In genomic region chr1:12514597-12514996, GRCh38 we compare ENCODE assay signal across 20 cellular contexts.
DNase-seq lines count a peak whose midpoint lies in the region; ATAC-seq and TF ChIP-seq lines count a peak whose summit lies in the region.
"Had no signal": no experiment of that assay in that cellular context is flagged by ENCODE, and none has a peak within 500 bp of the region (broad histone marks: within the 10 kb centered on the region; RNA-seq: fewer than 3 reads in every experiment).

No MANE protein-coding gene starts in this region.

- no peak overlapping the region for H3K4me3 Mint-ChIP-seq in T-helper 2 cell treated with Interferon-gamma antibody and Interleukin-4, amounts not matched to agents 5 μg/mL and 100 μg/mL, for 36 hours
- H3K4me3 Mint-ChIP-seq in brain, result no peak overlapping the region
- H3K4me3 Mint-ChIP-seq: CD8-positive, alpha-beta T cell; HFFc6 had no signal

- H3K9me3 ChIP-seq in heart left ventricle, result no peaks in the 10 kb centered on the region
- no peaks in the 10 kb centered on the region for H3K9me3 ChIP-seq in right atrium auricular region
- no peaks in the 10 kb centered on the region for H3K9me3 ChIP-seq in sigmoid colon
- H3K9me3 ChIP-seq: BE2C had no signal

- H3K36me3 ChIP-seq in heart left ventricle, result peaks cover 0 to 11% (median 0%) of the 10 kb centered on the region in 9 donors
- no peaks in the 10 kb centered on the region for H3K36me3 ChIP-seq in right atrium auricular region
- no peaks in the 10 kb centered on the region for H3K36me3 ChIP-seq in sigmoid colon
- H3K36me3 ChIP-seq: BE2C had no signal

- intact Hi-C loops in heart left ventricle (cut with DNase I), result loop anchor here in 3 of 10 donors (5.0 to 10.0 kb wide), 2 partner anchors 38 to 100 kb away; partner anchors contain the start of gene DHRS3 (in 2 of the 3)
- intact Hi-C loops in sigmoid colon (cut with DNase I), result no loop called here

- H3K27me3 ChIP-seq in heart left ventricle, result no peaks in the 10 kb centered on the region
- H3K27me3 ChIP-seq in right atrium auricular region, result no peaks in the 10 kb centered on the region
- no peaks in the 10 kb centered on the region for H3K27me3 ChIP-seq in sigmoid colon
- H3K27me3 ChIP-seq: BE2C had no signal

- peak overlapping the region; percentile 0 for H3K27ac Mint-ChIP-seq in T-helper 2 cell treated with Interferon-gamma antibody and Interleukin-4, amounts not matched to agents 5 μg/mL and 100 μg/mL, for 36 hours
- H3K27ac Mint-ChIP-seq in brain, result peak overlapping the region in 3 of 5 experiments; percentile 7 to 37 (median 33)
- H3K27ac Mint-ChIP-seq: CD8-positive, alpha-beta T cell; HFFc6 had no signal

- TF ChIP-seq POLR2A in heart left ventricle (IDR thresholded peaks at IDR 0.05) (no peak), sigmoid colon (IDR thresholded peaks at IDR 0.05) (no peak)

- peak; percentile 21 to 45 (median 40) for ATAC-seq in heart left ventricle
- ATAC-seq: CD8-positive, alpha-beta T cell; HepG2 had no signal

- H3K4me3 ChIP-seq in heart left ventricle (no peak overlapping the region), right atrium auricular region (no peak overlapping the region), sigmoid colon (no peak overlapping the region)

- peaks cover 43% of the 10 kb centered on the region for H3K36me3 Mint-ChIP-seq in T-helper 2 cell treated with Interferon-gamma antibody and Interleukin-4, amounts not matched to agents 5 μg/mL and 100 μg/mL, for 36 hours (ENCODE audit: low read depth)
- H3K36me3 Mint-ChIP-seq in brain, result peaks cover 19% of the 10 kb centered on the region

- TF ChIP-seq CTCF in heart left ventricle (IDR thresholded peaks at IDR 0.05) (peak in 1 of 12 donors; percentile 5), right atrium auricular region (IDR thresholded peaks at IDR 0.05) (no peak), brain (conservative IDR thresholded peaks at IDR 0.05) (no peak), sigmoid colon (IDR thresholded peaks at IDR 0.05) (no peak)

- WGBS in heart left ventricle, 4 donors, result 59 to 69% (median 62%) methylated on average over 8 of the region's 8 CpGs
- WGBS in sigmoid colon, 2 donors, result 91 to 93% methylated on average over 8 of the region's 8 CpGs

- DNase-seq in T-helper 2 cell treated with Interferon-gamma antibody and Interleukin-4, amounts not matched to agents 5 μg/mL and 100 μg/mL, for 36 hours (ENCODE audit: low spot score), result no peak
- DNase-seq in T-helper 2 cell (no peak), heart left ventricle (no peak), right atrium auricular region (ENCODE audit: low spot score) (no peak), sigmoid colon (peak; percentile 46), NCI-H187 (lab: John Stamatoyannopoulos, UW) (no peak), NCI-H226 (no peak)
- DNase-seq: 8988T; BE2C; CD8-positive, alpha-beta T cell; HFFc6; NCI-H1048; NCI-H146; NCI-H2107; NCI-H2227 treated with DMSO at 0.1 percent for 48 hours; NCI-H524 treated with DMSO at 0.1 percent for 48 hours had no signal

- H3K4me1 ChIP-seq in heart left ventricle, result peaks cover 2 to 66% (median 42%) of the 10 kb centered on the region in 12 donors
- H3K4me1 ChIP-seq in right atrium auricular region, result peaks cover 0 to 65% of the 10 kb centered on the region in 2 donors
- peaks cover 0 to 47% (median 33%) of the 10 kb centered on the region in 4 donors for H3K4me1 ChIP-seq in sigmoid colon
- H3K4me1 ChIP-seq: BE2C had no signal

- peaks cover 46% of the 10 kb centered on the region for H3K4me1 Mint-ChIP-seq in T-helper 2 cell treated with Interferon-gamma antibody and Interleukin-4, amounts not matched to agents 5 μg/mL and 100 μg/mL, for 36 hours (ENCODE audit: low read depth)
- peaks cover 36% of the 10 kb centered on the region for H3K4me1 Mint-ChIP-seq in brain

- no peak overlapping the region for H3K27ac ChIP-seq in heart left ventricle
- no peak overlapping the region for H3K27ac ChIP-seq in right atrium auricular region
- no peak overlapping the region for H3K27ac ChIP-seq in sigmoid colon
- H3K27ac ChIP-seq: KMS-11, RWPE1 had no signal

- H3K9me3 Mint-ChIP-seq in T-helper 2 cell treated with Interferon-gamma antibody and Interleukin-4, amounts not matched to agents 5 μg/mL and 100 μg/mL, for 36 hours, result peaks cover 4% of the 10 kb centered on the region
- H3K9me3 Mint-ChIP-seq in brain, result peaks cover 0 to 1% (median 0%) of the 10 kb centered on the region in 5 experiments
- H3K9me3 Mint-ChIP-seq: HFFc6 had no signal

- TF ChIP-seq EP300 in sigmoid colon (IDR thresholded peaks at IDR 0.05), result no peak

- H3K27me3 Mint-ChIP-seq in T-helper 2 cell treated with Interferon-gamma antibody and Interleukin-4, amounts not matched to agents 5 μg/mL and 100 μg/mL, for 36 hours (ENCODE audit: low read depth), result no peaks in the 10 kb centered on the region
- H3K27me3 Mint-ChIP-seq in brain, result no peaks in the 10 kb centered on the region
